In genomic region chr2:240206630-240207029, GRCh38 we compare ENCODE assay signal across 32 cellular contexts.
"Had no signal": no experiment of that assay in that cellular context is flagged by ENCODE, and none has a peak within 500 bp of the region (broad histone marks: within the 10 kb centered on the region; RNA-seq: fewer than 3 reads in every experiment).

No MANE protein-coding gene starts in this region.

- H3K4me1 ChIP-seq: ascending aorta had no signal

- H3K27ac ChIP-seq: ascending aorta, cardiac muscle cell, VCaP had no signal

- H3K36me3 ChIP-seq: ascending aorta, cardiac muscle cell had no signal

- DNase-seq: activated B cell treated with CpG ODN at 0.5 μM for 24 hours; activated CD4-positive, alpha-beta memory T cell treated with anti-CD3 and anti-CD28 coated beads for 36 hours; activated CD4-positive, alpha-beta T cell treated with anti-CD3 and anti-CD28 coated beads for 4 hours; activated CD4-positive, alpha-beta T cell treated with anti-CD3 and anti-CD28 coated beads, Interleukin-2, amount 10 ng/mL, durations not matched to agents 24 days and 14 days; activated CD4-positive, alpha-beta T cell treated with anti-CD3 and anti-CD28 coated beads, Interleukin-2, amount 50 U/mL, for 1 hour; activated CD4-positive, alpha-beta T cell treated with anti-CD3 and anti-CD28 coated beads, Interleukin-2, amount 50 U/mL, for 4 hours; activated CD4-positive, CD25-positive, alpha-beta regulatory T cell treated with anti-CD3 and anti-CD28 coated beads, Interleukin-2, amount 50 U/mL, for 72 hours; activated CD8-positive, alpha-beta memory T cell treated with anti-CD3 and anti-CD28 coated beads, Interleukin-2, amount 50 U/mL, for 4 hours; activated CD8-positive, alpha-beta T cell treated with anti-CD3 and anti-CD28 coated beads for 36 hours; activated effector memory CD4-positive, alpha-beta T cell treated with anti-CD3 and anti-CD28 coated beads, Interleukin-2, amount 50 U/mL, for 16 hours; activated gamma-delta T cell treated with Interleukin-2 at 50 U/mL for 16 hours; activated naive CD4-positive, alpha-beta T cell; activated naive CD4-positive, alpha-beta T cell treated with anti-CD3 and anti-CD28 coated beads for 36 hours; activated naive CD4-positive, alpha-beta T cell treated with anti-CD3 and anti-CD28 coated beads, Interleukin-2, amount 50 U/mL, for 16 hours; activated naive CD8-positive, alpha-beta T cell treated with anti-CD3 and anti-CD28 coated beads, Interleukin-2, amount 10 ng/mL, durations not matched to agents 7 days and 5 days; activated naive CD8-positive, alpha-beta T cell treated with anti-CD3 and anti-CD28 coated beads, Interleukin-2, amount 50 U/mL, for 24 hours; activated T-cell treated with anti-CD3 and anti-CD28 coated beads for 4 hours; activated T-cell treated with anti-CD3 and anti-CD28 coated beads, Interleukin-2, amount 50 U/mL, for 1 hour; activated T-cell treated with anti-CD3 and anti-CD28 coated beads, Interleukin-2, amount 50 U/mL, for 4 hours; activated T-cell treated with anti-CD3 and anti-CD28 coated beads, Interleukin-2, amount 50 U/mL, for 72 hours; amygdala; anterior cingulate cortex; caudate nucleus; cerebellar nuclear complex; T-helper 2 cell; T-helper 9 cell had no signal

- H3K9me3 ChIP-seq: ascending aorta had no signal

- FAIRE-seq: bronchial epithelial cell, TTC549 had no signal

- H3K27me3 ChIP-seq: ascending aorta, cardiac muscle cell had no signal

- H3K4me3 ChIP-seq: ascending aorta, cardiac muscle cell had no signal

- ATAC-seq: activated CD8-positive, alpha-beta T cell treated with anti-CD3 and anti-CD28 coated beads for 36 hours; activated naive CD8-positive, alpha-beta T cell treated with anti-CD3 and anti-CD28 coated beads, Interleukin-2, amount 50 U/mL, for 24 hours; activated T-cell treated with anti-CD3 and anti-CD28 coated beads, Interleukin-2, amount 50 U/mL, for 4 hours; activated T-cell treated with anti-CD3 and anti-CD28 coated beads, Interleukin-2, amount 50 U/mL, for 72 hours; activated T-helper 17 cell treated with anti-CD3 and anti-CD28 coated beads, Interleukin-2, amount 50 U/mL, for 72 hours had no signal
